Comparison of ENCODE assay signal across 8 cellular contexts in genomic region chr19:10580979-10581631, GRCh38. TPM values are rescaled to one million over a fixed set of nuclear protein-coding genes. Genes with fewer than 3 reads are reported as not detected.
DNase-seq lines count a peak whose midpoint lies in the region; ATAC-seq, FAIRE-seq and TF ChIP-seq lines count a peak whose summit lies in the region.

No MANE protein-coding gene starts in this region.

- no peaks in the 10 kb centered on the region for H4K20me1 ChIP-seq in K562 (replicated peaks; ENCODE audit: control insufficient read depth, insufficient read depth, low read length)
- H4K20me1 ChIP-seq in smooth muscle cell (ENCODE audit: low read depth): no peaks in the 10 kb centered on the region

- peak; percentile 63 for ATAC-seq in GM18867 (IDR thresholded peaks at IDR 0.05; ENCODE audit: unreplicated experiment)
- ATAC-seq in K562: peak; percentile 87
- no peak for ATAC-seq in HG03135 (IDR thresholded peaks at IDR 0.05; ENCODE audit: unreplicated experiment)

- H3K36me3 ChIP-seq in K562 (ENCODE audit: control insufficient read depth, insufficient read depth, low read length) (no peaks in the 10 kb centered on the region), smooth muscle cell (ENCODE audit: low read depth) (no peaks in the 10 kb centered on the region)

- TF ChIP-seq CTCF in K562 (IDR thresholded peaks at IDR 0.05 in 2 of 3, conservative IDR thresholded peaks at IDR 0.05 in 1 of 3; ENCODE audit: insufficient read depth in 2 of 3, low read depth in 1 of 3, low read length in 3 of 3) (peak; percentile 100), smooth muscle cell (IDR thresholded peaks at IDR 0.05; ENCODE audit: borderline replicate concordance, insufficient read depth, poor library complexity, severe bottlenecking) (peak; percentile 89)

- H3K4me1 ChIP-seq in K562 (replicated peaks in 1 of 2; ENCODE audit: control insufficient read depth in 2 of 2, insufficient read depth in 2 of 2, low read length in 2 of 2): peaks cover 12 to 19% of the 10 kb centered on the region in 2 experiments; a peak in 4 of 5 replicates
- H3K4me1 ChIP-seq in smooth muscle cell (ENCODE audit: low read depth): no peaks in the 10 kb centered on the region

- H3K4me2 ChIP-seq in K562 (ENCODE audit: insufficient read depth, low read length) (peak overlapping the region; percentile 74), smooth muscle cell (no peak overlapping the region)

- H3K27me3 ChIP-seq in K562 (ENCODE audit: control insufficient read depth in 2 of 2, insufficient read depth in 2 of 2, low read length in 2 of 2) (no peaks in the 10 kb centered on the region), smooth muscle cell (ENCODE audit: low read depth) (no peaks in the 10 kb centered on the region)

- FAIRE-seq in A204.1 (lab: Jason Lieb, UNC): peak; percentile 83
- peak; percentile 58 for FAIRE-seq in TTC549 (lab: Jason Lieb, UNC)
- peak; percentile 99 for FAIRE-seq in K562 (lab: Jason Lieb, UNC)

- TF ChIP-seq EP300 in K562 (IDR thresholded peaks at IDR 0.05; ENCODE audit: low read length): no peak

- H3F3A ChIP-seq in smooth muscle cell (ENCODE audit: low read depth): no peaks in the 10 kb centered on the region

- POLR2A ChIA-PET in K562 (lab: Yijun Ruan, JAX): interaction anchor here (0.6 to 1.9 kb wide), 13 partner anchors 9 to 138 kb away, joined by 3 to 9 read pairs (median 4); partner anchors contain the start of gene KEAP1

- H3K4me3 ChIP-seq in K562 (no peak overlapping the region), smooth muscle cell (no peak overlapping the region)

- in situ Hi-C loops in K562 (cut with MboI): loop anchor here (5.0 kb wide), 2 partner anchors 61 to 116 kb away; no protein-coding TSS in a partner anchor

- 17% methylated on average over 31 of the region's 31 CpGs for WGBS in K562 (ENCODE audit: insufficient coverage, low coverage, missing lambda C conversion rate)
- WGBS in smooth muscle cell (ENCODE audit: low lambda C conversion rate): 54% methylated on average over 31 of the region's 31 CpGs

- H2AFZ ChIP-seq in K562 (ENCODE audit: low read depth, low read length): peak overlapping the region; percentile 98
- no peak overlapping the region for H2AFZ ChIP-seq in smooth muscle cell (ENCODE audit: low read depth)

- CTCF ChIA-PET in K562 (lab: Yijun Ruan, JAX; ENCODE audit: low intra/inter-chr PET ratio): interaction anchor here (0.5 to 4.0 kb wide), 9 partner anchors 9 to 647 kb away, joined by 3 to 84 read pairs (median 5); partner anchors contain the start of gene QTRT1

- no TSS peak for BruUV-seq in K562 (replicated peaks; lab: Mats Ljungman, UMichigan)

- H3K79me2 ChIP-seq in K562 (ENCODE audit: control insufficient read depth, insufficient read depth, low read length) (no peaks in the 10 kb centered on the region), smooth muscle cell (ENCODE audit: low read depth) (no peaks in the 10 kb centered on the region)

- DNase-seq in NCI-H2107 (lab: John Stamatoyannopoulos, UW) (peak; percentile 87), K562 (ENCODE audit: extremely low read depth in 1 of 4, low spot score in 3 of 4) (peak; percentile 78 to 96 (median 82)), iPS-NIHi11 (ENCODE audit: low spot score) (peak; percentile 81), smooth muscle cell (lab: John Stamatoyannopoulos, UW; ENCODE audit: unreplicated experiment) (peak; percentile 38)

- H3K9me3 ChIP-seq in K562 (replicated peaks; ENCODE audit: control insufficient read depth, insufficient read depth, low read depth, low read length) (no peaks in the 10 kb centered on the region), smooth muscle cell (replicated peaks; ENCODE audit: low read depth) (no peaks in the 10 kb centered on the region)

- H3K9me1 ChIP-seq in K562 (ENCODE audit: control insufficient read depth, insufficient read depth, low read length): peaks cover 2% of the 10 kb centered on the region

- intact Hi-C loops in K562 (cut with micrococcal nuclease): loop anchor here (1.0 to 5.0 kb wide), 3 partner anchors 39 to 118 kb away; partner anchors contain the start of gene ATG4D

- TF ChIP-seq RAD21 in K562 (CRISPR knock-in tag; conservative IDR thresholded peaks at IDR 0.05 in 1 of 2, IDR thresholded peaks at IDR 0.05 in 1 of 2): peak; percentile 99 to 100

- H3K27ac ChIP-seq in K562 (ENCODE audit: extremely low read depth, low read depth, low read length) (no peak overlapping the region), smooth muscle cell (ENCODE audit: low read depth) (no peak overlapping the region)

- TF ChIP-seq POLR2A in K562 (conservative IDR thresholded peaks at IDR 0.05): no peak

- H3K9ac ChIP-seq in K562 (ENCODE audit: insufficient read depth in 1 of 2, low read depth in 2 of 2, low read length in 2 of 2) (peak overlapping the region in 1 of 2 experiments; percentile 87; a peak in 1 of 4 replicates), smooth muscle cell (ENCODE audit: low read depth) (no peak overlapping the region)

RNA-seq across cellular contexts. Expression of gene AP1M2, which starts 6.0 kb away (rescaled TPM):
- total RNA-seq in K562 (2011; cell fraction: chromatin; rRNA removed; ENCODE audit: low replicate concordance): not detected in 2 replicates
- total RNA-seq in K562 (2011; cell fraction: nucleolus; rRNA removed): 1.2 TPM in 1 of 2 replicates, not detected in the other
- 1.1 and 1.7 TPM in 2 replicates for total RNA-seq in K562 (2011; cell fraction: nucleoplasm; rRNA removed)
- total RNA-seq in K562 (2014; rRNA removed) (0.59 TPM in 1 of 2 replicates, not detected in the other), K562 (2014; rRNA removed; fragmentation: Illumina TruSeq; extraction: Trizol) (0.57 and 1.3 TPM in 2 replicates), K562 (2015; rRNA removed; fragmentation: Illumina TruSeq; extraction: Trizol) (0.15 TPM in 1 of 2 replicates, not detected in the other), K562 (2021) (0.33 and 0.40 TPM in 2 replicates), smooth muscle cell (19.8 and 37.1 TPM in 2 replicates)
- polyA plus RNA-seq in K562 (2011; rRNA removed) (0.39 and 0.50 TPM in 2 replicates), K562 (2014; fragmentation: Illumina TruSeq; extraction: Trizol) (0.68 TPM in 1 of 2 replicates, not detected in the other), K562 (2014; fragmentation: Nextera tagmentation; extraction: Ambion mirVana) (1 to 10 TPM; 1.1 to 1.4 TPM), K562 (2014; rRNA removed) (1.1 and 1.3 TPM in 2 replicates), smooth muscle cell (8.8 and 30.2 TPM in 2 replicates)
- 0.34 and 1.0 TPM in 2 replicates for polyA plus RNA-seq in K562 (2011; cell fraction: cytosol; rRNA removed)
- polyA plus RNA-seq in K562 (2011; cell fraction: nucleus; rRNA removed): 0.24 and 0.41 TPM in 2 replicates
- 0.55 and 0.68 TPM in 2 replicates for polyA plus RNA-seq in K562 (2012)
- polyA minus RNA-seq in K562 (2011; rRNA and poly(A)+ RNA removed): 0.11 TPM in 1 of 2 replicates, not detected in the other
- 0.95 and 2.2 TPM in 2 replicates for polyA minus RNA-seq in K562 (2011; cell fraction: cytosol; rRNA and poly(A)+ RNA removed)
- polyA minus RNA-seq in K562 (2011; cell fraction: nucleus; rRNA and poly(A)+ RNA removed): 0.78 TPM in 1 of 2 replicates, not detected in the other

RNA-seq across cellular contexts. Expression of gene CDKN2D, which starts 12.3 kb away (rescaled TPM):
- 3.0 and 4.1 TPM in 2 replicates for total RNA-seq in K562 (2011; cell fraction: chromatin; rRNA removed; ENCODE audit: low replicate concordance)
- 4.5 and 5.1 TPM in 2 replicates for total RNA-seq in K562 (2011; cell fraction: nucleolus; rRNA removed)
- total RNA-seq in K562 (2011; cell fraction: nucleoplasm; rRNA removed): 4.1 and 6.0 TPM in 2 replicates
- total RNA-seq in K562 (2014; rRNA removed): 1.7 and 2.7 TPM in 2 replicates
- total RNA-seq in K562 (2014; rRNA removed; fragmentation: Illumina TruSeq; extraction: Trizol): 1.7 and 2.4 TPM in 2 replicates
- total RNA-seq in K562 (2015; rRNA removed; fragmentation: Illumina TruSeq; extraction: Trizol): 3.2 and 3.7 TPM in 2 replicates
- 4.1 and 4.7 TPM in 2 replicates for total RNA-seq in K562 (2021)
- 5.7 and 6.6 TPM in 2 replicates for polyA plus RNA-seq in K562 (2011; rRNA removed)
- 9.6 and 11.2 TPM in 2 replicates for polyA plus RNA-seq in K562 (2011; cell fraction: cytosol; rRNA removed)
- 4.6 and 6.0 TPM in 2 replicates for polyA plus RNA-seq in K562 (2011; cell fraction: nucleus; rRNA removed)
- polyA plus RNA-seq in K562 (2012): 4.6 and 12.8 TPM in 2 replicates
- 3.7 and 4.0 TPM in 2 replicates for polyA plus RNA-seq in K562 (2014; fragmentation: Illumina TruSeq; extraction: Trizol)
- 1 to 10 TPM in 1 of 2 experiments, under 1 TPM in 1; 0.41 to 1.0 TPM for polyA plus RNA-seq in K562 (2014; fragmentation: Nextera tagmentation; extraction: Ambion mirVana)
- 6.7 and 8.2 TPM in 2 replicates for polyA plus RNA-seq in K562 (2014; rRNA removed)
- 1.7 and 2.1 TPM in 2 replicates for polyA minus RNA-seq in K562 (2011; rRNA and poly(A)+ RNA removed)
- 1.9 and 5.0 TPM in 2 replicates for polyA minus RNA-seq in K562 (2011; cell fraction: cytosol; rRNA and poly(A)+ RNA removed)
- 1.1 and 1.2 TPM in 2 replicates for polyA minus RNA-seq in K562 (2011; cell fraction: nucleus; rRNA and poly(A)+ RNA removed)
- 5.4 and 10.1 TPM in 2 replicates for total RNA-seq in smooth muscle cell
- polyA plus RNA-seq in smooth muscle cell: 22.2 and 25.3 TPM in 2 replicates

RNA-seq across cellular contexts. Expression of gene KRI1, which starts 15.3 kb away (rescaled TPM):
- 85.4 and 105 TPM in 2 replicates for total RNA-seq in K562 (2011; cell fraction: chromatin; rRNA removed; ENCODE audit: low replicate concordance)
- 60.1 and 62.2 TPM in 2 replicates for total RNA-seq in K562 (2011; cell fraction: nucleolus; rRNA removed)
- 49.0 and 54.8 TPM in 2 replicates for total RNA-seq in K562 (2011; cell fraction: nucleoplasm; rRNA removed)
- total RNA-seq in K562 (2014; rRNA removed): 44.6 and 50.3 TPM in 2 replicates
- 21.9 and 22.0 TPM in 2 replicates for total RNA-seq in K562 (2014; rRNA removed; fragmentation: Illumina TruSeq; extraction: Trizol)
- total RNA-seq in K562 (2015; rRNA removed; fragmentation: Illumina TruSeq; extraction: Trizol): 24.7 and 25.0 TPM in 2 replicates
- total RNA-seq in K562 (2021): 34.3 and 37.7 TPM in 2 replicates
- polyA plus RNA-seq in K562 (2011; rRNA removed): 20.0 and 22.8 TPM in 2 replicates
- polyA plus RNA-seq in K562 (2011; cell fraction: cytosol; rRNA removed): 10.8 and 17.6 TPM in 2 replicates
- polyA plus RNA-seq in K562 (2011; cell fraction: nucleus; rRNA removed): 52.6 and 92.9 TPM in 2 replicates
- 34.7 and 40.9 TPM in 2 replicates for polyA plus RNA-seq in K562 (2012)
- polyA plus RNA-seq in K562 (2014; fragmentation: Illumina TruSeq; extraction: Trizol): 35.2 and 37.7 TPM in 2 replicates
- 1 to 10 TPM; 1.1 to 2.0 TPM for polyA plus RNA-seq in K562 (2014; fragmentation: Nextera tagmentation; extraction: Ambion mirVana)
- 45.3 and 50.7 TPM in 2 replicates for polyA plus RNA-seq in K562 (2014; rRNA removed)
- 15.9 and 20.0 TPM in 2 replicates for polyA minus RNA-seq in K562 (2011; rRNA and poly(A)+ RNA removed)
- polyA minus RNA-seq in K562 (2011; cell fraction: cytosol; rRNA and poly(A)+ RNA removed): 19.5 and 21.1 TPM in 2 replicates
- polyA minus RNA-seq in K562 (2011; cell fraction: nucleus; rRNA and poly(A)+ RNA removed): 19.5 and 20.2 TPM in 2 replicates
- total RNA-seq in smooth muscle cell: 4.9 and 7.1 TPM in 2 replicates
- 10.1 and 18.0 TPM in 2 replicates for polyA plus RNA-seq in smooth muscle cell

RNA-seq across cellular contexts. Expression of gene ATG4D, which starts 37.4 kb away (rescaled TPM):
- 20.6 and 77.4 TPM in 2 replicates for total RNA-seq in K562 (2011; cell fraction: chromatin; rRNA removed; ENCODE audit: low replicate concordance)
- total RNA-seq in K562 (2011; cell fraction: nucleolus; rRNA removed): 91.2 and 95.1 TPM in 2 replicates
- 39.5 and 45.9 TPM in 2 replicates for total RNA-seq in K562 (2011; cell fraction: nucleoplasm; rRNA removed)
- total RNA-seq in K562 (2014; rRNA removed) (37.2 and 41.3 TPM in 2 replicates), K562 (2014; rRNA removed; fragmentation: Illumina TruSeq; extraction: Trizol) (9.1 and 12.8 TPM in 2 replicates), K562 (2015; rRNA removed; fragmentation: Illumina TruSeq; extraction: Trizol) (22.9 and 26.8 TPM in 2 replicates), K562 (2021) (55.9 and 66.1 TPM in 2 replicates), smooth muscle cell (12.9 and 13.8 TPM in 2 replicates)
- polyA plus RNA-seq in K562 (2011; rRNA removed) (20.4 and 27.9 TPM in 2 replicates), K562 (2014; fragmentation: Illumina TruSeq; extraction: Trizol) (22.9 and 40.2 TPM in 2 replicates), K562 (2014; fragmentation: Nextera tagmentation; extraction: Ambion mirVana) (1 to 10 TPM in 1 of 2 experiments, under 1 TPM in 1; 0.51 to 1.7 TPM), K562 (2014; rRNA removed) (45.4 and 55.3 TPM in 2 replicates), smooth muscle cell (19.0 and 29.7 TPM in 2 replicates)
- polyA plus RNA-seq in K562 (2011; cell fraction: cytosol; rRNA removed): 36.3 and 59.9 TPM in 2 replicates
- polyA plus RNA-seq in K562 (2011; cell fraction: nucleus; rRNA removed): 75.3 and 124 TPM in 2 replicates
- 45.0 and 67.2 TPM in 2 replicates for polyA plus RNA-seq in K562 (2012)
- 7.4 and 12.6 TPM in 2 replicates for polyA minus RNA-seq in K562 (2011; rRNA and poly(A)+ RNA removed)
- 18.2 and 37.3 TPM in 2 replicates for polyA minus RNA-seq in K562 (2011; cell fraction: cytosol; rRNA and poly(A)+ RNA removed)
- polyA minus RNA-seq in K562 (2011; cell fraction: nucleus; rRNA and poly(A)+ RNA removed): 20.8 and 24.9 TPM in 2 replicates

RNA-seq across cellular contexts. Expression of gene SLC44A2, which starts 44.2 kb away (rescaled TPM):
- 37.8 and 63.7 TPM in 2 replicates for total RNA-seq in K562 (2011; cell fraction: chromatin; rRNA removed; ENCODE audit: low replicate concordance)
- 41.6 and 41.7 TPM in 2 replicates for total RNA-seq in K562 (2011; cell fraction: nucleolus; rRNA removed)
- total RNA-seq in K562 (2011; cell fraction: nucleoplasm; rRNA removed): 44.4 and 57.3 TPM in 2 replicates
- total RNA-seq in K562 (2014; rRNA removed): 6.8 and 14.4 TPM in 2 replicates
- 6.2 and 6.5 TPM in 2 replicates for total RNA-seq in K562 (2014; rRNA removed; fragmentation: Illumina TruSeq; extraction: Trizol)
- total RNA-seq in K562 (2015; rRNA removed; fragmentation: Illumina TruSeq; extraction: Trizol): 8.0 and 8.1 TPM in 2 replicates
- 30.2 and 34.2 TPM in 2 replicates for total RNA-seq in K562 (2021)
- 15.1 and 23.3 TPM in 2 replicates for polyA plus RNA-seq in K562 (2011; rRNA removed)
- 22.5 and 26.7 TPM in 2 replicates for polyA plus RNA-seq in K562 (2011; cell fraction: cytosol; rRNA removed)
- polyA plus RNA-seq in K562 (2011; cell fraction: nucleus; rRNA removed): 44.7 and 54.4 TPM in 2 replicates
- polyA plus RNA-seq in K562 (2012): 29.6 and 49.8 TPM in 2 replicates
- polyA plus RNA-seq in K562 (2014; fragmentation: Illumina TruSeq; extraction: Trizol): 26.3 and 33.0 TPM in 2 replicates
- 1 to 10 TPM; 1.1 to 2.3 TPM for polyA plus RNA-seq in K562 (2014; fragmentation: Nextera tagmentation; extraction: Ambion mirVana)
- polyA plus RNA-seq in K562 (2014; rRNA removed): 12.4 and 16.7 TPM in 2 replicates
- polyA minus RNA-seq in K562 (2011; rRNA and poly(A)+ RNA removed): 18.5 and 22.8 TPM in 2 replicates
- 18.0 and 33.3 TPM in 2 replicates for polyA minus RNA-seq in K562 (2011; cell fraction: cytosol; rRNA and poly(A)+ RNA removed)
- polyA minus RNA-seq in K562 (2011; cell fraction: nucleus; rRNA and poly(A)+ RNA removed): 7.8 and 11.1 TPM in 2 replicates
- total RNA-seq in smooth muscle cell: 59.7 and 79.5 TPM in 2 replicates
- 123 and 156 TPM in 2 replicates for polyA plus RNA-seq in smooth muscle cell
